In the genomic region with DNA sequence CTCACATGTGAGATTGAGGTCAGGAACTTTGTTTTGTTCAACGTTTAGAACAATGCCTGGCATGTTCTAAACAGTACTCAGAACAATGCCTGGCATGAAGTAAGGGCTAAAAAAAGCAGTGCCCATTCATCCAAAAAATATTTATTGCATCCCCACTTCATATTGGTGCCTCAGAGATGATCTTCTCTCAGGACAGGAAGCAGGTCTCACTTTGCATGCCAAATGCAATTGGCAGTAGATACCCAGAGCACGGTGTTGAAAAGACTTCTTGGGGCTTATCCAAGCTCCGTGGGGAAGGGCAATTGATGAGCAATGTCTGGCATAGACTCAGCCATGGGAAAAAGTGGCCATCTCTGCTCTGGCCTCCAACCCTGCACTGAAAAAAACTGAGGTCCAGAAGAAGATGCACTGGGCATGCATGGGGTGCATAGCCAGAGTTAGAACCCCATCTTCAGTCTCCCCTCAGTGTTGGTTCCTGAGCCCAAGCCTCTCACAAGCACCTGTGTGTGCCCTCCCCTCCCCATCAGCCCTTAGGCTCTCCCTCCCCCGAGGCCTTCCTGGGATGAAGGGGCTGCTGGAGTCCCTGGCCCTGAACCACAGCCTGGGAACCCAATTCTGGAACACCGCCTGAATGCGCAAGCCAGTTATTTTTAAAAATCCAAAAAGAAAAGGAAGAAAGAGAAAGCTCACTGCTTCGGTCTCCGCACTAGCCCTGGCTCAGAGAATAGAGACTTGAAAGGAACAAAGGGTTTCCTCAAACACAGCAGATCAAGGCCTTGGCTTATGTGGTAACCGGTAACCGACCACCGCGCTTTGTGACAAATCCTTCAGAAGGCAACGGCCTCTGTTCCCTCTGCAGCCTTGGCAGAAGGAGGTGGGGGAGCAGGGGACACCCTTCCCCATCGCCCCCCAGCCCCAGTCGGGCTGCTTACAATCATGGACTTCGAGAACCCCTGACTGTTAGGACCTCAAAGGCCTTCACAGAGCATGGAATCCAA, we compare ENCODE assay signal across 10 cellular contexts.
DNase-seq lines count a peak whose midpoint lies in the region; ATAC-seq and TF ChIP-seq lines count a peak whose summit lies in the region.
"Had no signal": no experiment of that assay in that cellular context is flagged by ENCODE, and none has a peak within 500 bp of the region (broad histone marks: within the 10 kb centered on the region; RNA-seq: fewer than 3 reads in every experiment).

No MANE protein-coding gene starts in this region.

- H3K36me3 Mint-ChIP-seq in activated T-helper 17 cell treated with anti-CD3 and anti-CD28 coated beads, Interleukin-2, amount 50 U/mL, for 72 hours (ENCODE audit: low read depth), result no peaks in the 10 kb centered on the region
- no peaks in the 10 kb centered on the region for H3K36me3 Mint-ChIP-seq in activated CD4-positive, alpha-beta T cell treated with anti-CD3 and anti-CD28 coated beads, Interleukin-2, amount 10 ng/mL, durations not matched to agents 24 days and 14 days (ENCODE audit: low read depth)
- H3K36me3 Mint-ChIP-seq in activated T-helper 1 cell treated with anti-CD3 and anti-CD28 coated beads, Interleukin-12 subunit alpha, Interleukin-12 subunit beta, Interleukin-2, Interleukin-4 antibody, amounts not matched to agents 30 ng/mL and 10 ng/mL and 1 ng/mL, durations not matched to agents 14 hours and 24 hours and 36 hours (ENCODE audit: low read depth), result no peaks in the 10 kb centered on the region

- H3K36me3 ChIP-seq in Loucy (ENCODE audit: insufficient read depth, low read length), result no peaks in the 10 kb centered on the region

- no peaks in the 10 kb centered on the region for H4K20me1 ChIP-seq in Loucy (ENCODE audit: insufficient read depth, low read length, poor library complexity, severe bottlenecking)

- H3K4me1 Mint-ChIP-seq in activated T-helper 17 cell treated with anti-CD3 and anti-CD28 coated beads, Interleukin-2, amount 50 U/mL, for 72 hours, result peaks cover 7% of the 10 kb centered on the region
- H3K4me1 Mint-ChIP-seq in activated CD4-positive, alpha-beta T cell treated with anti-CD3 and anti-CD28 coated beads, Interleukin-2, amount 10 ng/mL, durations not matched to agents 24 days and 14 days, result peaks cover 2% of the 10 kb centered on the region
- no peaks in the 10 kb centered on the region for H3K4me1 Mint-ChIP-seq in activated T-helper 1 cell treated with anti-CD3 and anti-CD28 coated beads, Interleukin-12 subunit alpha, Interleukin-12 subunit beta, Interleukin-2, Interleukin-4 antibody, amounts not matched to agents 30 ng/mL and 10 ng/mL and 1 ng/mL, durations not matched to agents 14 hours and 24 hours and 36 hours (ENCODE audit: low read depth)

- no peak overlapping the region for H3K4me3 Mint-ChIP-seq in activated T-helper 17 cell treated with anti-CD3 and anti-CD28 coated beads, Interleukin-2, amount 50 U/mL, for 72 hours
- no peak overlapping the region for H3K4me3 Mint-ChIP-seq in activated CD4-positive, alpha-beta T cell treated with anti-CD3 and anti-CD28 coated beads, Interleukin-2, amount 10 ng/mL, durations not matched to agents 24 days and 14 days
- no peak overlapping the region for H3K4me3 Mint-ChIP-seq in activated T-helper 1 cell treated with anti-CD3 and anti-CD28 coated beads, Interleukin-12 subunit alpha, Interleukin-12 subunit beta, Interleukin-2, Interleukin-4 antibody, amounts not matched to agents 30 ng/mL and 10 ng/mL and 1 ng/mL, durations not matched to agents 14 hours and 24 hours and 36 hours

- DNase-seq in Ammon's horn (ENCODE audit: low spot score), result peak; percentile 73
- DNase-seq in dedifferentiated amniotic fluid mesenchymal stem cell (ENCODE audit: extremely low spot score), result peak; percentile 52
- DNase-seq in myocyte (ENCODE audit: low read depth), result peak; percentile 92
- no peak for DNase-seq in activated CD4-positive, alpha-beta T cell treated with anti-CD3 and anti-CD28 coated beads, Interleukin-2, amount 10 ng/mL, durations not matched to agents 24 days and 14 days
- DNase-seq in activated T-helper 1 cell treated with anti-CD3 and anti-CD28 coated beads, Interleukin-12 subunit alpha, Interleukin-12 subunit beta, Interleukin-2, Interleukin-4 antibody, amounts not matched to agents 30 ng/mL and 10 ng/mL and 1 ng/mL, durations not matched to agents 14 hours and 24 hours and 36 hours (ENCODE audit: low spot score), result no peak
- DNase-seq: NCI-H524 had no signal

- H3K4me3 ChIP-seq in Loucy (ENCODE audit: low read length, poor library complexity, severe bottlenecking), result peak overlapping the region; percentile 36
- H3K4me3 ChIP-seq: GM12878 had no signal

- H3K9me3 ChIP-seq in Loucy (ENCODE audit: insufficient read depth, low read depth, low read length), result no peaks in the 10 kb centered on the region

- H3K27ac Mint-ChIP-seq in activated T-helper 17 cell treated with anti-CD3 and anti-CD28 coated beads, Interleukin-2, amount 50 U/mL, for 72 hours, result no peak overlapping the region
- no peak overlapping the region for H3K27ac Mint-ChIP-seq in activated CD4-positive, alpha-beta T cell treated with anti-CD3 and anti-CD28 coated beads, Interleukin-2, amount 10 ng/mL, durations not matched to agents 24 days and 14 days
- H3K27ac Mint-ChIP-seq in activated T-helper 1 cell treated with anti-CD3 and anti-CD28 coated beads, Interleukin-12 subunit alpha, Interleukin-12 subunit beta, Interleukin-2, Interleukin-4 antibody, amounts not matched to agents 30 ng/mL and 10 ng/mL and 1 ng/mL, durations not matched to agents 14 hours and 24 hours and 36 hours, result no peak overlapping the region

- H3K9me3 Mint-ChIP-seq in activated T-helper 17 cell treated with anti-CD3 and anti-CD28 coated beads, Interleukin-2, amount 50 U/mL, for 72 hours, result no peaks in the 10 kb centered on the region
- peaks cover 7% of the 10 kb centered on the region for H3K9me3 Mint-ChIP-seq in activated CD4-positive, alpha-beta T cell treated with anti-CD3 and anti-CD28 coated beads, Interleukin-2, amount 10 ng/mL, durations not matched to agents 24 days and 14 days
- peaks cover 8% of the 10 kb centered on the region for H3K9me3 Mint-ChIP-seq in activated T-helper 1 cell treated with anti-CD3 and anti-CD28 coated beads, Interleukin-12 subunit alpha, Interleukin-12 subunit beta, Interleukin-2, Interleukin-4 antibody, amounts not matched to agents 30 ng/mL and 10 ng/mL and 1 ng/mL, durations not matched to agents 14 hours and 24 hours and 36 hours

- no peaks in the 10 kb centered on the region for H3K9me2 ChIP-seq in Loucy (replicated peaks; ENCODE audit: low read depth, low read length)

- H3K4me2 ChIP-seq in Loucy (ENCODE audit: low read depth, low read length, poor library complexity, severe bottlenecking), result peak overlapping the region; percentile 47

- no peak for ATAC-seq in activated T-helper 17 cell treated with anti-CD3 and anti-CD28 coated beads, Interleukin-2, amount 50 U/mL, for 72 hours (replicated peaks)
- no peak for ATAC-seq in GM21423 (IDR thresholded peaks at IDR 0.05; ENCODE audit: unreplicated experiment)
- ATAC-seq: GM12878 had no signal

- H3K79me2 ChIP-seq in Loucy (ENCODE audit: insufficient read depth, low read length), result no peaks in the 10 kb centered on the region

- no peak for TF ChIP-seq CTCF in Loucy (conservative IDR thresholded peaks at IDR 0.05; ENCODE audit: low read length)

- no peaks in the 10 kb centered on the region for H3F3A ChIP-seq in Loucy (ENCODE audit: low read depth)

- intact Hi-C loops in activated CD4-positive, alpha-beta T cell treated with anti-CD3 and anti-CD28 coated beads, Interleukin-2, amount 10 ng/mL, durations not matched to agents 24 days and 14 days (cut with micrococcal nuclease), result no loop called here
- intact Hi-C loops in activated T-helper 1 cell treated with anti-CD3 and anti-CD28 coated beads, Interleukin-12 subunit alpha, Interleukin-12 subunit beta, Interleukin-2, Interleukin-4 antibody, amounts not matched to agents 30 ng/mL and 10 ng/mL and 1 ng/mL, durations not matched to agents 14 hours and 24 hours and 36 hours (cut with micrococcal nuclease), result no loop called here

- no peaks in the 10 kb centered on the region for H3K27me3 ChIP-seq in Loucy (ENCODE audit: insufficient read depth, low read length, poor library complexity, severe bottlenecking)

- H3K27me3 Mint-ChIP-seq in activated T-helper 17 cell treated with anti-CD3 and anti-CD28 coated beads, Interleukin-2, amount 50 U/mL, for 72 hours, result peaks cover 53% of the 10 kb centered on the region
- peaks cover 52% of the 10 kb centered on the region for H3K27me3 Mint-ChIP-seq in activated CD4-positive, alpha-beta T cell treated with anti-CD3 and anti-CD28 coated beads, Interleukin-2, amount 10 ng/mL, durations not matched to agents 24 days and 14 days
- peaks cover 35% of the 10 kb centered on the region for H3K27me3 Mint-ChIP-seq in activated T-helper 1 cell treated with anti-CD3 and anti-CD28 coated beads, Interleukin-12 subunit alpha, Interleukin-12 subunit beta, Interleukin-2, Interleukin-4 antibody, amounts not matched to agents 30 ng/mL and 10 ng/mL and 1 ng/mL, durations not matched to agents 14 hours and 24 hours and 36 hours (ENCODE audit: insufficient read depth)

- H3K4me1 ChIP-seq in Loucy (ENCODE audit: insufficient read depth, low read length, poor library complexity, severe bottlenecking), result peaks cover 16% of the 10 kb centered on the region

- peak overlapping the region; percentile 50 for H3K9ac ChIP-seq in Loucy (ENCODE audit: low read depth, low read length, poor library complexity, severe bottlenecking)

- H2AFZ ChIP-seq in Loucy (ENCODE audit: low read length), result peak overlapping the region; percentile 41; the same call in 1 of the 2 replicates

Comparison
In these comparisons a context has a peak if more than half of its experiments do, and no peak if none do; other contexts are left out.
1. DNase-seq: peak in Ammon's horn (single experiment), dedifferentiated amniotic fluid mesenchymal stem cell (single experiment) and myocyte (single experiment); none in activated CD4-positive, alpha-beta T cell treated with anti-CD3 and anti-CD28 coated beads, Interleukin-2, amount 10 ng/mL, durations not matched to agents 24 days and 14 days (single experiment) and activated T-helper 1 cell treated with anti-CD3 and anti-CD28 coated beads, Interleukin-12 subunit alpha, Interleukin-12 subunit beta, Interleukin-2, Interleukin-4 antibody, amounts not matched to agents 30 ng/mL and 10 ng/mL and 1 ng/mL, durations not matched to agents 14 hours and 24 hours and 36 hours (single experiment).